In the genomic region with DNA sequence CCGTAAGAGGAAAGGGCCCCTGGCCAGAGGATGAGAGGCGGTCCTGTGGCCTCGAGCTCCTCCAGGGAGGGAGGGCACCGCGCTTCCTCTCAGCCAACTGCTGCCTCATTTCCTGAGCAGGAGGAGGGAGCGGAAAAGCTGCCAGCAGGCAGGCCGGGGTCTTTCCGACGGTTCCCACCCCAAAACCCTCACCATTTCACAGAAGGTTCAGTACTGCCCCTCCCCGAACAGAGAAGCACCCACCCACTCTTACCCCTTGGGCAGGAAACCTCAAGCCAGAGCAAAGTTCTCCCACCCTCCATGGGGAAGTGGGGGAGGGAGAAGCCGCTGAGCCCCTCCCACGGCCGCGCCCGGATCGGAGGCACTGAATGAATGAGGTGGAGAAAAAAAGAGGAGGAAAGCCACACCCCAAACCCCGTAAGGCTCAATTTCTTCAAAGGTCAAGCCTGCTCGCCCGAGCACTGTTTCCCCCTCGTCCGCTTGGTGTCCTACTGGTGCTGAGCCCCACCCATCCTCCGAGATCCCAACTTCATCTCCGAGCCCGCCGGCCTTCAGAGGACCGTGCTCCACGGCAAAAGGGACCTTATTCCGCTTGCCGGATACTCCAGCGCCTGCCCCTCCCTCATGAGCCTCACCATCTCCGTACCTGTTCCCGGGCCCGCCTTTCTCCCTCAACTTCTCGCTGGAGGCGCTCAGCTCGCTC, we compare ENCODE assay signal across 8 cellular contexts. TPM values are rescaled to one million over a fixed set of nuclear protein-coding genes. Genes with fewer than 3 reads are reported as not detected.
A peak's percentile ranks its signal among the peaks of the same experiment; 100 is the strongest.
DNase-seq lines count a peak whose midpoint lies in the region; ATAC-seq, FAIRE-seq and TF ChIP-seq lines count a peak whose summit lies in the region.

No MANE protein-coding gene starts in this region.

- TF ChIP-seq CTCF in pancreas (IDR thresholded peaks at IDR 0.05) (no peak), tibial nerve (IDR thresholded peaks at IDR 0.05) (no peak)

- peak overlapping the region; percentile 70 to 90 (median 80) for H3K27ac ChIP-seq in pancreas
- peak overlapping the region; percentile 87 to 95 (median 94) for H3K27ac ChIP-seq in tibial nerve

- TF ChIP-seq EP300 in tibial nerve (IDR thresholded peaks at IDR 0.05) = peak in 1 of 2 donors; percentile 33

- H3K9me3 ChIP-seq in pancreas (no peaks in the 10 kb centered on the region), tibial nerve (no peaks in the 10 kb centered on the region)

- H3K4me3 ChIP-seq in pancreas (peak overlapping the region; percentile 56 to 96 (median 78)), tibial nerve (peak overlapping the region; percentile 71 to 97 (median 89))

- 0% methylated on average over 31 to 36 of the region's 36 CpGs for WGBS in pancreas, 2 donors
- 0 to 1% methylated on average over 28 to 34 of the region's 36 CpGs for WGBS in tibial nerve, 2 donors

- ATAC-seq in GM19467 (IDR thresholded peaks at IDR 0.05; ENCODE audit: unreplicated experiment) (peak; percentile 49), pancreas (peak; percentile 25 to 66 (median 37))

- DNase-seq in COLO829 (ENCODE audit: low spot score) (peak; percentile 63), HUDEP-2 (lab: John Stamatoyannopoulos, UW; ENCODE audit: unreplicated experiment in 76 of 76) (peak in 68 of 76 experiments; percentile 19 to 80 (median 60)), SK-N-DZ (ENCODE audit: low spot score) (peak; percentile 49), head of caudate nucleus (peak; percentile 37 to 82 (median 63)), pancreas (peak; percentile 50 to 82 (median 66)), tibial nerve (ENCODE audit: low spot score in 2 of 2) (peak; percentile 31 to 45)
- peak; percentile 59 for DNase-seq in activated naive CD4-positive, alpha-beta T cell treated with anti-CD3 and anti-CD28 coated beads, Interleukin-2, amount 50 U/mL, for 16 hours

- H3K4me1 ChIP-seq in pancreas = peaks cover 23 to 49% (median 43%) of the 10 kb centered on the region in 3 donors
- H3K4me1 ChIP-seq in tibial nerve = peaks cover 0 to 47% (median 41%) of the 10 kb centered on the region in 4 donors

- TF ChIP-seq POLR2A in tibial nerve (IDR thresholded peaks at IDR 0.05) = no peak

- H3K36me3 ChIP-seq in pancreas = no peaks in the 10 kb centered on the region
- peaks cover 0 to 3% (median 0%) of the 10 kb centered on the region in 3 donors for H3K36me3 ChIP-seq in tibial nerve

- intact Hi-C loops in head of caudate nucleus (cut with DNase I) = loop anchor here (5.0 kb wide), 1 partner anchor 40 kb away; a partner anchor contains a TSS
- intact Hi-C loops in pancreas (cut with DNase I) = no loop called here

- FAIRE-seq in pancreas (lab: Jason Lieb, UNC) = no peak

- H3K27me3 ChIP-seq in pancreas = no peaks in the 10 kb centered on the region
- no peaks in the 10 kb centered on the region for H3K27me3 ChIP-seq in tibial nerve

RNA-seq across cellular contexts. Expression of a gene that starts 9.4 kb away (rescaled TPM):
- 390 and 528 TPM in 2 replicates for polyA plus RNA-seq in SK-N-DZ (2014; cell fraction: cytosol; rRNA removed)
- polyA plus RNA-seq in SK-N-DZ (2014; cell fraction: nucleus; rRNA removed) = 212 and 245 TPM in 2 replicates
- total RNA-seq in pancreas (100 to 1,000 TPM in 2 of 6 donors, 10 to 100 TPM in 4; 49.0 to 158 (median 90.2) TPM), tibial nerve (100 to 1,000 TPM; 170 to 251 (median 222) TPM)
- polyA plus RNA-seq in pancreas = 100 to 1,000 TPM in 1 of 2 donors, 10 to 100 TPM in 1; 47.7 to 116 TPM

RNA-seq across cellular contexts. Expression of a gene that starts 23.6 kb away (rescaled TPM):
- polyA plus RNA-seq in SK-N-DZ (2014; cell fraction: cytosol; rRNA removed) = not detected in 2 replicates
- not detected in 2 replicates for polyA plus RNA-seq in SK-N-DZ (2014; cell fraction: nucleus; rRNA removed)
- total RNA-seq in pancreas = not detected
- polyA plus RNA-seq in pancreas = under 1 TPM in 1 of 2 donors, not detected in 1; 0.52 TPM
- total RNA-seq in tibial nerve = not detected

RNA-seq across cellular contexts. Expression of a gene that starts 27.6 kb away (rescaled TPM):
- polyA plus RNA-seq in SK-N-DZ (2014; cell fraction: cytosol; rRNA removed) = not detected in 2 replicates
- polyA plus RNA-seq in SK-N-DZ (2014; cell fraction: nucleus; rRNA removed) = not detected in 2 replicates
- under 1 TPM in 3 of 6 donors, not detected in 3; 0.04 to 0.06 (median 0.06) TPM for total RNA-seq in pancreas
- under 1 TPM in 1 of 2 donors, not detected in 1; 0.02 TPM for polyA plus RNA-seq in pancreas
- total RNA-seq in tibial nerve = under 1 TPM in 3 of 4 donors, not detected in 1; under 0.01 to 0.30 (median 0.21) TPM

RNA-seq across cellular contexts. Expression of a gene that starts 38.3 kb away (rescaled TPM):
- polyA plus RNA-seq in SK-N-DZ (2014; cell fraction: cytosol; rRNA removed) = 105 and 115 TPM in 2 replicates
- polyA plus RNA-seq in SK-N-DZ (2014; cell fraction: nucleus; rRNA removed) = 154 and 210 TPM in 2 replicates
- total RNA-seq in pancreas (10 to 100 TPM; 32.7 to 69.8 (median 46.9) TPM), tibial nerve (10 to 100 TPM; 43.5 to 68.2 (median 55.7) TPM)
- 10 to 100 TPM; 50.5 to 58.1 TPM for polyA plus RNA-seq in pancreas

Comparison
In these comparisons a context has a peak if more than half of its experiments do, and no peak if none do; other contexts are left out.
1. Peak in every context shown above with its lines: DNase-seq, ATAC-seq, H3K4me3 ChIP-seq and H3K27ac ChIP-seq.